Comparison of ENCODE assay signal across 1 cellular context in the genomic region with DNA sequence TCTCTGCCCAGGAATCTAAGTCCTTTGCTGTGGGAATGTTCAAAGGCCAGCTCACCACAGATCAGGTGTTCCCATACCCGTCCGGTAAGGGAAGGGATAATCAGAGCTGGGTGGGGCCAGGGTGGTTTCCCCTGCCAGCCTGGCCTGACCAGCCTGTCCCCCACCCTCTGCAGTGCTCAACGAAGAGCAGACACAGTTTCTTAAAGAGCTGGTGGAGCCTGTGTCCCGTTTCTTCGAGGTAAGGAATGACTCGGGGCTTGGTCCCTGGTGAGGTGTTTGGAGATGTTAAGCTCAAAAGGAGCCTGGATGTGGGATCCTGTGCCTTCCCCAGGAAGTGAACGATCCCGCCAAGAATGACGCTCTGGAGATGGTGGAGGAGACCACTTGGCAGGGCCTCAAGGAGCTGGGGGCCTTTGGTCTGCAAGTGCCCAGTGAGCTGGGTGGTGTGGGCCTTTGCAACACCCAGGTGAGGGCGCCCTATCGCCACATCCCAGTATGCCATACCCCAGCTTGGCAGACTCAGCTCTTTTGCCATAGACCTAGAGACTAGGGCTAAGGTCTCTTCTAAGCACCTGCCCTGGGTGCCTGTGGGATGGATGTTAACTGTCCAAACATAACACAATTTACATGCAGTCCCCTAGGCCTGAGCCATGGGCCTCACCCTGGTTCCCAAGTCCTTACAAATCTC.
TF ChIP-seq lines count a peak whose summit lies in the region.

No MANE protein-coding gene starts in this region.

TF ChIP-seq in liver, 16 proteins besides CTCF, POLR2A, EP300 and RAD21 (continued from another document):
- TF ChIP-seq, protein P1, sequence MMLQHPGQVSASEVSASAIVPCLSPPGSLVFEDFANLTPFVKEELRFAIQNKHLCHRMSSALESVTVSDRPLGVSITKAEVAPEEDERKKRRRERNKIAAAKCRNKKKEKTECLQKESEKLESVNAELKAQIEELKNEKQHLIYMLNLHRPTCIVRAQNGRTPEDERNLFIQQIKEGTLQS (IDR thresholded peaks at IDR 0.05) = peak; percentile 13
- TF ChIP-seq RXRA (IDR thresholded peaks at IDR 0.05) = peak in 1 of 2 donors; percentile 61
